8 cellular contexts compared by ENCODE assay signal in genomic region chr2:58039170-58039611, GRCh38. TPM values are rescaled to one million over a fixed set of nuclear protein-coding genes. Genes with fewer than 3 reads are reported as not detected.
DNase-seq lines count a peak whose midpoint lies in the region; ATAC-seq and TF ChIP-seq lines count a peak whose summit lies in the region.

No MANE protein-coding gene starts in this region.

- H3K4me1 ChIP-seq in Peyer's patch: no peaks in the 10 kb centered on the region

- no peaks in the 10 kb centered on the region for H3K36me3 ChIP-seq in Peyer's patch

- H3K27me3 Mint-ChIP-seq in T-helper 17 cell: no peaks in the 10 kb centered on the region
- no peaks in the 10 kb centered on the region for H3K27me3 Mint-ChIP-seq in activated naive CD4-positive, alpha-beta T cell treated with anti-CD3 and anti-CD28 coated beads, Interleukin-2, amount 10 ng/mL, durations not matched to agents 7 days and 5 days

- peak overlapping the region in 1 of 4 donors; percentile 14 for H3K27ac ChIP-seq in Peyer's patch

- no peak overlapping the region for H3K4me3 ChIP-seq in Peyer's patch

- DNase-seq in NOMO-1 treated with DMSO at 0.1 percent for 48 hours (lab: John Stamatoyannopoulos, UW; ENCODE audit: unreplicated experiment): peak; percentile 79
- peak; percentile 65 for DNase-seq in medulla oblongata (ENCODE audit: extremely low spot score)
- no peak for DNase-seq in T-helper 17 cell
- DNase-seq in NCI-H1092 (lab: John Stamatoyannopoulos, UW): no peak
- no peak for DNase-seq in activated naive CD4-positive, alpha-beta T cell treated with anti-CD3 and anti-CD28 coated beads, Interleukin-2, amount 10 ng/mL, durations not matched to agents 7 days and 5 days
- no peak for DNase-seq in Peyer's patch

- H3K27ac Mint-ChIP-seq in T-helper 17 cell: no peak overlapping the region
- no peak overlapping the region for H3K27ac Mint-ChIP-seq in activated naive CD4-positive, alpha-beta T cell treated with anti-CD3 and anti-CD28 coated beads, Interleukin-2, amount 10 ng/mL, durations not matched to agents 7 days and 5 days

- no peak for TF ChIP-seq CTCF in Peyer's patch (IDR thresholded peaks at IDR 0.05)

- peaks cover 5% of the 10 kb centered on the region for H3K36me3 Mint-ChIP-seq in T-helper 17 cell (ENCODE audit: low read depth)
- H3K36me3 Mint-ChIP-seq in activated naive CD4-positive, alpha-beta T cell treated with anti-CD3 and anti-CD28 coated beads, Interleukin-2, amount 10 ng/mL, durations not matched to agents 7 days and 5 days: no peaks in the 10 kb centered on the region

- CTCF ChIA-PET in activated naive CD4-positive, alpha-beta T cell treated with anti-CD3 and anti-CD28 coated beads, Interleukin-2, amount 10 ng/mL, durations not matched to agents 7 days and 5 days (lab: Charles Lee): no interaction called here

- H3K4me3 Mint-ChIP-seq in T-helper 17 cell: no peak overlapping the region
- no peak overlapping the region for H3K4me3 Mint-ChIP-seq in activated naive CD4-positive, alpha-beta T cell treated with anti-CD3 and anti-CD28 coated beads, Interleukin-2, amount 10 ng/mL, durations not matched to agents 7 days and 5 days

- ATAC-seq in GM19025 (IDR thresholded peaks at IDR 0.05; ENCODE audit: low read depth, unreplicated experiment) (peak; percentile 68), HG02852 (IDR thresholded peaks at IDR 0.05; ENCODE audit: unreplicated experiment) (peak; percentile 71), T-helper 17 cell (no peak)

- peaks cover 11% of the 10 kb centered on the region for H3K4me1 Mint-ChIP-seq in T-helper 17 cell
- H3K4me1 Mint-ChIP-seq in activated naive CD4-positive, alpha-beta T cell treated with anti-CD3 and anti-CD28 coated beads, Interleukin-2, amount 10 ng/mL, durations not matched to agents 7 days and 5 days: peaks cover 15% of the 10 kb centered on the region

- H3K9me3 Mint-ChIP-seq in activated naive CD4-positive, alpha-beta T cell treated with anti-CD3 and anti-CD28 coated beads, Interleukin-2, amount 10 ng/mL, durations not matched to agents 7 days and 5 days: peaks cover 4% of the 10 kb centered on the region

- H3K9me3 ChIP-seq in T-helper 17 cell (ENCODE audit: control insufficient read depth, low read length, poor library complexity, severe bottlenecking): no peaks in the 10 kb centered on the region
- no peaks in the 10 kb centered on the region for H3K9me3 ChIP-seq in Peyer's patch

- TF ChIP-seq POLR2A in Peyer's patch (IDR thresholded peaks at IDR 0.05): no peak

- no peaks in the 10 kb centered on the region for H3K27me3 ChIP-seq in Peyer's patch

RNA-seq across cellular contexts. Expression of gene VRK2, which starts 7.4 kb away (rescaled TPM):
- 10 to 100 TPM; 15.3 to 19.8 TPM for total RNA-seq in T-helper 17 cell
- 10 to 100 TPM in 3 of 4 donors, 1 to 10 TPM in 1; 5.7 to 17.3 (median 10.6) TPM for total RNA-seq in Peyer's patch

Comparison
In these comparisons a context has a peak if more than half of its experiments do, and no peak if none do; other contexts are left out.
1. DNase-seq: peak in NOMO-1 treated with DMSO at 0.1 percent for 48 hours (single experiment) and medulla oblongata (single experiment); none in T-helper 17 cell (0 of 3), NCI-H1092 (single experiment), activated naive CD4-positive, alpha-beta T cell treated with anti-CD3 and anti-CD28 coated beads, Interleukin-2, amount 10 ng/mL, durations not matched to agents 7 days and 5 days (single experiment) and Peyer's patch (0 of 3).